ENCODE assay signal across 8 cellular contexts in genomic region chr1:45499415-45499769, GRCh38. TPM values are rescaled to one million over a fixed set of nuclear protein-coding genes. Genes with fewer than 3 reads are reported as not detected.
DNase-seq lines count a peak whose midpoint lies in the region; ATAC-seq, FAIRE-seq and TF ChIP-seq lines count a peak whose summit lies in the region.

No MANE protein-coding gene starts in this region.

- peaks cover 27% of the 10 kb centered on the region for H3K4me1 Mint-ChIP-seq in activated T-cell treated with anti-CD3 and anti-CD28 coated beads, Interleukin-2, amount 50 U/mL, for 4 hours (ENCODE audit: low read depth)

- TF ChIP-seq CTCF in OCI-LY3 (IDR thresholded peaks at IDR 0.05; ENCODE audit: low read depth, low read length) (no peak), endothelial cell of umbilical vein (IDR thresholded peaks at IDR 0.05; ENCODE audit: extremely low read depth in 1 of 2, insufficient read depth in 1 of 2, low read depth in 1 of 2, low read length in 2 of 2) (no peak), omental fat pad (IDR thresholded peaks at IDR 0.05) (no peak)

- CTCF ChIA-PET in endothelial cell of umbilical vein (lab: Charles Lee): interaction anchor here (0.9 to 2.1 kb wide), 6 partner anchors 9 to 485 kb away, joined by 3 to 14 read pairs (median 5); partner anchors contain the start of genes PRDX1 and TESK2

- no peaks in the 10 kb centered on the region for H3K9me1 ChIP-seq in endothelial cell of umbilical vein (replicated peaks; ENCODE audit: control insufficient read depth, extremely low read depth, insufficient read depth, low read length)

- peak overlapping the region; percentile 97 for H3K4me3 ChIP-seq in OCI-LY3 (ENCODE audit: low read length)
- H3K4me3 ChIP-seq in endothelial cell of umbilical vein (replicated peaks in 1 of 3; ENCODE audit: insufficient read depth in 1 of 3, low read depth in 1 of 3, low read length in 3 of 3): peak overlapping the region; percentile 23 to 80 (median 54)

- no peak for DNase-seq in activated T-cell treated with anti-CD3 and anti-CD28 coated beads, Interleukin-2, amount 50 U/mL, for 4 hours
- no peak for DNase-seq in activated T-cell treated with anti-CD3 and anti-CD28 coated beads, Interleukin-2, amount 50 U/mL, for 1 hour
- DNase-seq in endothelial cell of umbilical vein (ENCODE audit: low read depth, low spot score) (peak; percentile 12), omental fat pad (ENCODE audit: low spot score) (no peak), NOMO-1 (lab: John Stamatoyannopoulos, UW; ENCODE audit: unreplicated experiment in 2 of 2) (no peak), NCI-H1105 treated with DMSO at 0.1 percent for 48 hours (lab: John Stamatoyannopoulos, UW) (no peak)

- H3K9ac ChIP-seq in OCI-LY3 (ENCODE audit: low read length) (peak overlapping the region; percentile 94), endothelial cell of umbilical vein (replicated peaks; ENCODE audit: extremely low read depth, insufficient read depth, low read length) (peak overlapping the region; percentile 10)

- no peak for FAIRE-seq in endothelial cell of umbilical vein (lab: Jason Lieb, UNC)

- no peak overlapping the region for H3K27ac ChIP-seq in OCI-LY3 (ENCODE audit: low read length)
- no peak overlapping the region for H3K27ac ChIP-seq in endothelial cell of umbilical vein (ENCODE audit: insufficient read depth, low read depth, low read length)

- ATAC-seq in activated T-cell treated with anti-CD3 and anti-CD28 coated beads, Interleukin-2, amount 50 U/mL, for 4 hours: no peak
- peak; percentile 6 for ATAC-seq in omental fat pad (ENCODE audit: low FRiP score)
- ATAC-seq in HG03439 (IDR thresholded peaks at IDR 0.05; ENCODE audit: unreplicated experiment): no peak

- H3K27me3 ChIP-seq in OCI-LY3 (ENCODE audit: low read depth, low read length) (no peaks in the 10 kb centered on the region), endothelial cell of umbilical vein (ENCODE audit: control insufficient read depth in 2 of 2, insufficient read depth in 2 of 2, low read length in 2 of 2) (no peaks in the 10 kb centered on the region)

- no peaks in the 10 kb centered on the region for H3K36me3 Mint-ChIP-seq in activated T-cell treated with anti-CD3 and anti-CD28 coated beads, Interleukin-2, amount 50 U/mL, for 4 hours (ENCODE audit: insufficient read depth)

- H3K36me3 ChIP-seq in OCI-LY3 (replicated peaks; ENCODE audit: low read depth, low read length) (no peaks in the 10 kb centered on the region), endothelial cell of umbilical vein (ENCODE audit: control insufficient read depth in 2 of 2, extremely low read depth in 1 of 2, insufficient read depth in 2 of 2, low read length in 2 of 2) (no peaks in the 10 kb centered on the region)

- dilution Hi-C loops in endothelial cell of umbilical vein (cut with MboI; ENCODE audit: extremely low pct_ligation_motif_present, low sequenced_read_pairs): loop anchor here (25.0 kb wide), 1 partner anchor 137 kb away; no protein-coding TSS in a partner anchor

- no peak for TF ChIP-seq POLR2A in endothelial cell of umbilical vein (IDR thresholded peaks at IDR 0.05; ENCODE audit: low read depth, low read length)

- intact Hi-C loops in endothelial cell of umbilical vein (cut with micrococcal nuclease): loop anchor here (10.0 kb wide), 1 partner anchor 665 kb away; no protein-coding TSS in a partner anchor

- H3K79me2 ChIP-seq in OCI-LY3 (ENCODE audit: low read length) (no peaks in the 10 kb centered on the region), endothelial cell of umbilical vein (ENCODE audit: control insufficient read depth, insufficient read depth, low read length) (no peaks in the 10 kb centered on the region)

- H3K4me3 Mint-ChIP-seq in activated T-cell treated with anti-CD3 and anti-CD28 coated beads, Interleukin-2, amount 50 U/mL, for 4 hours: peak overlapping the region; percentile 94

- H4K20me1 ChIP-seq in OCI-LY3 (ENCODE audit: insufficient read depth, low read length): no peaks in the 10 kb centered on the region
- H4K20me1 ChIP-seq in endothelial cell of umbilical vein (replicated peaks; ENCODE audit: control insufficient read depth, extremely low read depth, insufficient read depth, low read length): no peaks in the 10 kb centered on the region

- no peaks in the 10 kb centered on the region for H3K27me3 Mint-ChIP-seq in activated T-cell treated with anti-CD3 and anti-CD28 coated beads, Interleukin-2, amount 50 U/mL, for 4 hours (ENCODE audit: low read depth)

- H3K4me1 ChIP-seq in OCI-LY3 (ENCODE audit: low read length) (peaks cover 13% of the 10 kb centered on the region), endothelial cell of umbilical vein (ENCODE audit: control insufficient read depth, extremely low read depth, insufficient read depth, low read length) (peaks cover 11% of the 10 kb centered on the region)

- H3K4me2 ChIP-seq in OCI-LY3 (ENCODE audit: low read length) (peak overlapping the region; percentile 92), endothelial cell of umbilical vein (ENCODE audit: insufficient read depth, low read length) (peak overlapping the region; percentile 74)

- POLR2A ChIA-PET in endothelial cell of umbilical vein (lab: Charles Lee): interaction anchor here (1.1 to 3.2 kb wide), 6 partner anchors 9 to 724 kb away, joined by 3 to 41 read pairs (median 4); partner anchors contain the start of genes MUTYH, PRDX1, RPS8 and TESK2

- no peaks in the 10 kb centered on the region for H3K9me3 Mint-ChIP-seq in activated T-cell treated with anti-CD3 and anti-CD28 coated beads, Interleukin-2, amount 50 U/mL, for 4 hours

- H3K9me3 ChIP-seq in OCI-LY3 (ENCODE audit: insufficient read depth, low read length) (no peaks in the 10 kb centered on the region), endothelial cell of umbilical vein (replicated peaks; ENCODE audit: control insufficient read depth, insufficient read depth, low read length) (no peaks in the 10 kb centered on the region)

- H2AFZ ChIP-seq in OCI-LY3 (ENCODE audit: low read depth, low read length) (peak overlapping the region; percentile 77), endothelial cell of umbilical vein (ENCODE audit: low read depth, low read length) (peak overlapping the region; percentile 96)

- BruUV-seq in endothelial cell of umbilical vein (replicated peaks; lab: Mats Ljungman, UMichigan): TSS peak; percentile 46

RNA-seq across cellular contexts. Expression of gene CCDC163, which starts 0.5 kb away (rescaled TPM):
- 1 to 10 TPM; 1.3 to 1.9 (median 1.7) TPM for total RNA-seq in activated T-cell treated with anti-CD3 and anti-CD28 coated beads, Interleukin-2, amount 50 U/mL, for 4 hours
- total RNA-seq in endothelial cell of umbilical vein (2.0 and 2.6 TPM in 2 replicates), omental fat pad (1 to 10 TPM in 1 of 4 donors, under 1 TPM in 3; 0.44 to 1.3 (median 0.67) TPM)
- 2.3 and 2.7 TPM in 2 replicates for polyA plus RNA-seq in endothelial cell of umbilical vein
- polyA plus RNA-seq in endothelial cell of umbilical vein (2011; cell fraction: cytosol; rRNA removed): 1.8 and 2.0 TPM in 2 replicates
- polyA plus RNA-seq in endothelial cell of umbilical vein (2011; cell fraction: nucleus; rRNA removed): 0.84 and 1.3 TPM in 2 replicates
- polyA plus RNA-seq in endothelial cell of umbilical vein (2012): 1.7 and 2.3 TPM in 2 replicates
- 2.1 and 2.9 TPM in 2 replicates for polyA minus RNA-seq in endothelial cell of umbilical vein
- 2.9 TPM for polyA minus RNA-seq in endothelial cell of umbilical vein (2011; cell fraction: cytosol; rRNA and poly(A)+ RNA removed)
- 0.77 and 1.3 TPM in 2 replicates for polyA minus RNA-seq in endothelial cell of umbilical vein (2011; cell fraction: nucleus; rRNA and poly(A)+ RNA removed)

RNA-seq across cellular contexts. Expression of gene MMACHC, which starts 0.7 kb away (rescaled TPM):
- total RNA-seq in activated T-cell treated with anti-CD3 and anti-CD28 coated beads, Interleukin-2, amount 50 U/mL, for 4 hours: 10 to 100 TPM in 1 of 3 donors, 1 to 10 TPM in 2; 6.7 to 10.6 (median 9.7) TPM
- 6.0 and 6.9 TPM in 2 replicates for total RNA-seq in endothelial cell of umbilical vein
- 4.6 and 4.7 TPM in 2 replicates for polyA plus RNA-seq in endothelial cell of umbilical vein
- 3.0 and 3.1 TPM in 2 replicates for polyA plus RNA-seq in endothelial cell of umbilical vein (2011; cell fraction: cytosol; rRNA removed)
- polyA plus RNA-seq in endothelial cell of umbilical vein (2011; cell fraction: nucleus; rRNA removed): 1.3 and 2.1 TPM in 2 replicates
- 3.2 and 3.4 TPM in 2 replicates for polyA plus RNA-seq in endothelial cell of umbilical vein (2012)
- polyA minus RNA-seq in endothelial cell of umbilical vein: 6.5 and 10.5 TPM in 2 replicates
- polyA minus RNA-seq in endothelial cell of umbilical vein (2011; cell fraction: cytosol; rRNA and poly(A)+ RNA removed): 12.4 TPM
- 0.82 and 1.5 TPM in 2 replicates for polyA minus RNA-seq in endothelial cell of umbilical vein (2011; cell fraction: nucleus; rRNA and poly(A)+ RNA removed)
- total RNA-seq in omental fat pad: 1 to 10 TPM; 1.8 to 4.4 (median 3.2) TPM

RNA-seq across cellular contexts. Expression of gene TESK2, which starts 8.4 kb away (rescaled TPM):
- 1 to 10 TPM; 2.0 to 2.5 (median 2.3) TPM for total RNA-seq in activated T-cell treated with anti-CD3 and anti-CD28 coated beads, Interleukin-2, amount 50 U/mL, for 4 hours
- total RNA-seq in endothelial cell of umbilical vein (2.1 and 2.2 TPM in 2 replicates), omental fat pad (1 to 10 TPM; 1.4 to 4.3 (median 3.7) TPM)
- polyA plus RNA-seq in endothelial cell of umbilical vein: 2.3 and 2.6 TPM in 2 replicates
- 2.4 and 2.5 TPM in 2 replicates for polyA plus RNA-seq in endothelial cell of umbilical vein (2011; cell fraction: cytosol; rRNA removed)
- polyA plus RNA-seq in endothelial cell of umbilical vein (2011; cell fraction: nucleus; rRNA removed): 3.1 and 4.9 TPM in 2 replicates
- 0.78 and 1.1 TPM in 2 replicates for polyA plus RNA-seq in endothelial cell of umbilical vein (2012)
- 2.7 TPM in 2 replicates for polyA minus RNA-seq in endothelial cell of umbilical vein
- 1.3 TPM for polyA minus RNA-seq in endothelial cell of umbilical vein (2011; cell fraction: cytosol; rRNA and poly(A)+ RNA removed)
- polyA minus RNA-seq in endothelial cell of umbilical vein (2011; cell fraction: nucleus; rRNA and poly(A)+ RNA removed): 1.3 and 2.1 TPM in 2 replicates

RNA-seq across cellular contexts. Expression of gene PRDX1, which starts 22.3 kb away (rescaled TPM):
- total RNA-seq in activated T-cell treated with anti-CD3 and anti-CD28 coated beads, Interleukin-2, amount 50 U/mL, for 4 hours: 100 to 1,000 TPM; 820 to 951 (median 896) TPM
- 681 and 685 TPM in 2 replicates for total RNA-seq in endothelial cell of umbilical vein
- 500 and 622 TPM in 2 replicates for polyA plus RNA-seq in endothelial cell of umbilical vein
- polyA plus RNA-seq in endothelial cell of umbilical vein (2011; cell fraction: cytosol; rRNA removed): 609 and 648 TPM in 2 replicates
- 266 and 322 TPM in 2 replicates for polyA plus RNA-seq in endothelial cell of umbilical vein (2011; cell fraction: nucleus; rRNA removed)
- 755 and 1,222 TPM in 2 replicates for polyA plus RNA-seq in endothelial cell of umbilical vein (2012)
- polyA minus RNA-seq in endothelial cell of umbilical vein: 370 and 390 TPM in 2 replicates
- 392 TPM for polyA minus RNA-seq in endothelial cell of umbilical vein (2011; cell fraction: cytosol; rRNA and poly(A)+ RNA removed)
- 79.7 and 90.1 TPM in 2 replicates for polyA minus RNA-seq in endothelial cell of umbilical vein (2011; cell fraction: nucleus; rRNA and poly(A)+ RNA removed)
- total RNA-seq in omental fat pad: 100 to 1,000 TPM; 194 to 363 (median 269) TPM

RNA-seq across cellular contexts. Expression of gene AKR1A1, which starts 51.2 kb away (rescaled TPM):
- 100 to 1,000 TPM; 231 to 243 (median 243) TPM for total RNA-seq in activated T-cell treated with anti-CD3 and anti-CD28 coated beads, Interleukin-2, amount 50 U/mL, for 4 hours
- total RNA-seq in endothelial cell of umbilical vein (166 and 172 TPM in 2 replicates), omental fat pad (100 to 1,000 TPM in 1 of 4 donors, 10 to 100 TPM in 3; 76.6 to 114 (median 86.2) TPM)
- 216 and 227 TPM in 2 replicates for polyA plus RNA-seq in endothelial cell of umbilical vein
- polyA plus RNA-seq in endothelial cell of umbilical vein (2011; cell fraction: cytosol; rRNA removed): 211 and 221 TPM in 2 replicates
- 187 and 203 TPM in 2 replicates for polyA plus RNA-seq in endothelial cell of umbilical vein (2011; cell fraction: nucleus; rRNA removed)
- polyA plus RNA-seq in endothelial cell of umbilical vein (2012): 109 and 119 TPM in 2 replicates
- polyA minus RNA-seq in endothelial cell of umbilical vein: 183 and 200 TPM in 2 replicates
- polyA minus RNA-seq in endothelial cell of umbilical vein (2011; cell fraction: cytosol; rRNA and poly(A)+ RNA removed): 71.2 TPM
- polyA minus RNA-seq in endothelial cell of umbilical vein (2011; cell fraction: nucleus; rRNA and poly(A)+ RNA removed): 47.4 and 57.1 TPM in 2 replicates
